Comparison of ENCODE assay signal across 8 cellular contexts in the genomic region with DNA sequence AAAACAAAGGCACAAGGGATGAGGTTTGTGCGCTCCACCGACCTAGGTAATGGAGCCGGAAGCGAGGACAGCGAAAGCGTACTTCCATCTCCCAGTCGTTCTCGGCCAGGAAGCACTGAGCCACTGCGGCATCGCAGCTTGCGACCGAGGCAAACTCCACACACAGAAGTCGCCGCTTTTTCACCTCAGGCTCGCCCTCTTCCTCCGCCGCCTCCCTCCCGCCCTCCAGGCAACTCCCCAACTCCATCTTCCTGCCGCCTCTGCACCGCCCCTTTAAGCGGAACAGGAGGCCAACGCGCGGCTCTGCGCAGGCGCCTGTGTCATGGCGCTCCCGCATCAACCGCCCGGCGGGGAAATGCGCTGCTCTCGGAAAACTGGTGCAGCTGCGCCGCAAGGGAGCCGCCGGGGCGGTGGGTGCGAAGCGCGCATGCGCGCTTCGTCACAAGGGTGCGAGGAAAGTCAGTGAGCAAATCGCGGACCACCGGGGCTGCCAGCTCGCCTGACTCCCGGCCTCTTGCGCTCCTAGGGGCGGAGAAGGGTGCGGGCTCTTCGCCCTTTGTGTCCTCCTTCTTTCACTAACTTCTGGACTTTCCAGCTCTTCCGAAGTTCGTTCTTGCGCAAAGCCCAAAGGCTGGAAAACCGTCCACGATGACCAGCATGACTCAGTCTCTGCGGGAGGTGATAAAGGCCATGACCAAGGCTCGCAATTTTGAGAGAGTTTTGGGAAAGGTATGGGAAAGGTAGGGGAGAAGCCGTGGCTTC. TPM values are rescaled to one million over a fixed set of nuclear protein-coding genes. Genes with fewer than 3 reads are reported as not detected.
DNase-seq lines count a peak whose midpoint lies in the region; ATAC-seq and TF ChIP-seq lines count a peak whose summit lies in the region.

A gene (plus strand): TSS at position 462 of the 762 bp plus-strand sequence. CDS start 187 bp downstream, at position 649.
A gene with protein sequence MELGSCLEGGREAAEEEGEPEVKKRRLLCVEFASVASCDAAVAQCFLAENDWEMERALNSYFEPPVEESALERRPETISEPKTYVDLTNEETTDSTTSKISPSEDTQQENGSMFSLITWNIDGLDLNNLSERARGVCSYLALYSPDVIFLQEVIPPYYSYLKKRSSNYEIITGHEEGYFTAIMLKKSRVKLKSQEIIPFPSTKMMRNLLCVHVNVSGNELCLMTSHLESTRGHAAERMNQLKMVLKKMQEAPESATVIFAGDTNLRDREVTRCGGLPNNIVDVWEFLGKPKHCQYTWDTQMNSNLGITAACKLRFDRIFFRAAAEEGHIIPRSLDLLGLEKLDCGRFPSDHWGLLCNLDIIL (minus strand): TSS at position 284 of the 762 bp plus-strand sequence. CDS start 37 bp downstream, at position 247.

- TF ChIP-seq POLR2A in heart left ventricle (IDR thresholded peaks at IDR 0.05) (peak in 1 of 2 donors; percentile 75), upper lobe of left lung (IDR thresholded peaks at IDR 0.05) (peak in 3 of 4 donors; percentile 69 to 97 (median 87))

- peaks cover 52% of the 10 kb centered on the region for H3K36me3 Mint-ChIP-seq in activated naive CD8-positive, alpha-beta T cell treated with anti-CD3 and anti-CD28 coated beads, Interleukin-2, amount 50 U/mL, for 24 hours (ENCODE audit: low read depth)

- H3K4me1 ChIP-seq in heart left ventricle (peaks cover 0 to 40% (median 26%) of the 10 kb centered on the region in 12 donors), upper lobe of left lung (peaks cover 24 to 44% (median 26%) of the 10 kb centered on the region in 4 donors)

- H3K27me3 ChIP-seq in heart left ventricle (no peaks in the 10 kb centered on the region), upper lobe of left lung (no peaks in the 10 kb centered on the region)

- H3K36me3 ChIP-seq in heart left ventricle (peaks cover 0 to 32% (median 19%) of the 10 kb centered on the region in 9 donors), upper lobe of left lung (peaks cover 0 to 13% (median 7%) of the 10 kb centered on the region in 4 donors)

- 0 to 1% (median 0%) methylated on average over 55 to 62 of the region's 62 CpGs for WGBS in heart left ventricle, 4 donors
- WGBS in upper lobe of left lung, 2 donors = 0% methylated on average over 20 to 62 of the region's 62 CpGs

- H3K4me3 ChIP-seq in heart left ventricle = peak within 1 kb of the TSS; percentile 70 to 99 (median 83)
- peak within 1 kb of the TSS; percentile 75 to 91 (median 89) for H3K4me3 ChIP-seq in upper lobe of left lung

- TF ChIP-seq CTCF in GM12873 (IDR thresholded peaks at IDR 0.05; ENCODE audit: insufficient read depth, low read depth, low read length, missing control alignments) = peak; percentile 60
- peak in 11 of 12 donors; percentile 31 to 72 (median 50) for TF ChIP-seq CTCF in heart left ventricle (IDR thresholded peaks at IDR 0.05)
- peak; percentile 21 to 87 (median 65) for TF ChIP-seq CTCF in upper lobe of left lung (IDR thresholded peaks at IDR 0.05)

- H3K27ac ChIP-seq in heart left ventricle (peak within 1 kb of the TSS; percentile 77 to 96 (median 89)), upper lobe of left lung (peak within 1 kb of the TSS; percentile 90 to 97 (median 93))

- no peaks in the 10 kb centered on the region for H3K27me3 Mint-ChIP-seq in activated naive CD8-positive, alpha-beta T cell treated with anti-CD3 and anti-CD28 coated beads, Interleukin-2, amount 50 U/mL, for 24 hours

- peaks cover 15% of the 10 kb centered on the region for H3K9me3 Mint-ChIP-seq in activated naive CD8-positive, alpha-beta T cell treated with anti-CD3 and anti-CD28 coated beads, Interleukin-2, amount 50 U/mL, for 24 hours

- peak in 1 of 4 donors; percentile 69 for TF ChIP-seq EP300 in upper lobe of left lung (IDR thresholded peaks at IDR 0.05)

- DNase-seq in NCI-H1417 (lab: John Stamatoyannopoulos, UW) (peak; percentile 97 to 98 (median 97)), SW 1271 (lab: John Stamatoyannopoulos, UW) (peak; percentile 95 to 96), heart left ventricle (peak; percentile 96 to 99 (median 97)), posterior cingulate gyrus (peak; percentile 91 to 99 (median 94)), upper lobe of left lung (peak; percentile 95 to 99)
- peak; percentile 95 for DNase-seq in activated naive CD8-positive, alpha-beta T cell treated with anti-CD3 and anti-CD28 coated beads, Interleukin-2, amount 50 U/mL, for 24 hours

- H3K4me3 Mint-ChIP-seq in activated naive CD8-positive, alpha-beta T cell treated with anti-CD3 and anti-CD28 coated beads, Interleukin-2, amount 50 U/mL, for 24 hours = peak within 1 kb of the TSS; percentile 99

- H3K4me1 Mint-ChIP-seq in activated naive CD8-positive, alpha-beta T cell treated with anti-CD3 and anti-CD28 coated beads, Interleukin-2, amount 50 U/mL, for 24 hours = peaks cover 52% of the 10 kb centered on the region

- peak within 1 kb of the TSS; percentile 97 for H3K27ac Mint-ChIP-seq in activated naive CD8-positive, alpha-beta T cell treated with anti-CD3 and anti-CD28 coated beads, Interleukin-2, amount 50 U/mL, for 24 hours

- peaks cover 0 to 11% (median 0%) of the 10 kb centered on the region in 12 donors for H3K9me3 ChIP-seq in heart left ventricle
- peaks cover 0 to 4% (median 0%) of the 10 kb centered on the region in 4 donors for H3K9me3 ChIP-seq in upper lobe of left lung

- intact Hi-C loops in heart left ventricle (cut with DNase I) = loop anchor here in 7 of 10 donors (1.0 to 5.0 kb wide), 4 partner anchors 51 to 83 kb away; a partner anchor contains a TSS
- intact Hi-C loops in posterior cingulate gyrus (cut with DNase I) = loop anchor here (1.0 to 10.0 kb wide), 3 partner anchors 54 to 108 kb away; a partner anchor contains a TSS

- ATAC-seq in HG02759 (IDR thresholded peaks at IDR 0.05; ENCODE audit: unreplicated experiment) = peak; percentile 96
- peak; percentile 96 for ATAC-seq in activated naive CD8-positive, alpha-beta T cell treated with anti-CD3 and anti-CD28 coated beads, Interleukin-2, amount 50 U/mL, for 24 hours
- ATAC-seq in heart left ventricle = peak; percentile 99 to 100 (median 100)
- ATAC-seq in upper lobe of left lung (ENCODE audit: low FRiP score in 2 of 2) = peak; percentile 100

RNA-seq across cellular contexts. Expression of the first gene that starts in this region (rescaled TPM):
- total RNA-seq in heart left ventricle (10 to 100 TPM; 28.1 to 62.7 (median 55.3) TPM), upper lobe of left lung (10 to 100 TPM in 3 of 6 donors, 1 to 10 TPM in 3; 5.2 to 20.2 (median 10.5) TPM)
- polyA plus RNA-seq in heart left ventricle = 100 to 1,000 TPM in 1 of 2 donors, 10 to 100 TPM in 1; 21.6 to 160 TPM

RNA-seq across cellular contexts. Expression of the second gene that starts in this region (rescaled TPM):
- 10 to 100 TPM; 14.0 to 33.4 (median 25.1) TPM for total RNA-seq in heart left ventricle
- polyA plus RNA-seq in heart left ventricle = 10 to 100 TPM; 21.3 to 35.8 TPM
- 100 to 1,000 TPM in 1 of 6 donors, 10 to 100 TPM in 5; 33.8 to 101 (median 37.0) TPM for total RNA-seq in upper lobe of left lung

Comparison
In these comparisons a context has a peak if more than half of its experiments do, and no peak if none do; other contexts are left out.
1. Peak in every context shown above with its lines: DNase-seq, ATAC-seq, H3K4me3 ChIP-seq and H3K27ac ChIP-seq.